ENCODE assay signal across 11 cellular contexts in genomic region chr5:172082180-172082579, GRCh38.
"Had no signal": no experiment of that assay in that cellular context is flagged by ENCODE, and none has a peak within 500 bp of the region (broad histone marks: within the 10 kb centered on the region; RNA-seq: fewer than 3 reads in every experiment).

No MANE protein-coding gene starts in this region.

- H3K4me3 Mint-ChIP-seq: nephron had no signal

- DNase-seq: activated effector memory CD4-positive, alpha-beta T cell treated with anti-CD3 and anti-CD28 coated beads, Interleukin-2, amount 50 U/mL, for 16 hours; amniotic stem cell; body of pancreas; foreskin keratinocyte; head of caudate nucleus; left colon; psoas muscle; stimulated activated CD4-positive, alpha-beta T cell treated with anti-CD3 and anti-CD28 coated beads, Interleukin-12 subunit alpha, Interleukin-12 subunit beta, amount 100 ng/mL, for 4 hours; stimulated activated naive CD8-positive, alpha-beta T cell treated with anti-CD3 and anti-CD28 coated beads, Interleukin-15, Interleukin-2, amounts not matched to agents 100 U/mL and 50 U/mL, for 24 hours; T1000 had no signal

- H3K9me3 Mint-ChIP-seq: nephron had no signal

- ATAC-seq: body of pancreas; foreskin keratinocyte; left colon; psoas muscle; stimulated activated naive CD8-positive, alpha-beta T cell treated with anti-CD3 and anti-CD28 coated beads, Interleukin-15, Interleukin-2, amounts not matched to agents 100 U/mL and 50 U/mL, for 24 hours had no signal

- H3K27ac Mint-ChIP-seq: nephron had no signal
